In the genomic region with DNA sequence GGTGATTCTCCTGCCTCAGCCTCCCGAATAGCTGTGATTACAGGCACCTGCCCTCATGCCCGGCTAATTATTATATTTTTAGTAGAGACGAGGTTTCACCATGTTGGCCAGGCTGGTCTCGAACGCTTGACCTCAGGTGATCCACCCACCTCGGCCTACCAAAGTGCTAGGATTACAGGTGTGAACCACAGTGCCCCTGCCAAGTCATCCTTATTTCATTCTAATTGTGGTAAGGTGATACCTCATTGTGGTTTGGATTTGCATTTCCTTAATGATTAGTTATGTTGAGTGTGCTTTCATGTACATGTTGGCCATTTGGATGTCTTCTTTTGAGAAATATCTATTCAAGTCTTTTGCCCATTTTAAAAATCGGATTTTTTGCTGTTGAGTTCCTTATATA, we compare ENCODE assay signal across 14 cellular contexts.
DNase-seq lines count a peak whose midpoint lies in the region; ATAC-seq lines count a peak whose summit lies in the region.
"Had no signal": no experiment of that assay in that cellular context is flagged by ENCODE, and none has a peak within 500 bp of the region (broad histone marks: within the 10 kb centered on the region; RNA-seq: fewer than 3 reads in every experiment).

No MANE protein-coding gene starts in this region.

- no peaks in the 10 kb centered on the region for H3K27me3 ChIP-seq in Karpas-422 (ENCODE audit: low read length)
- H3K27me3 ChIP-seq: left lung had no signal

- H3K27me3 Mint-ChIP-seq in activated CD4-positive, alpha-beta memory T cell treated with anti-CD3 and anti-CD28 coated beads for 36 hours = no peaks in the 10 kb centered on the region
- H3K27me3 Mint-ChIP-seq in activated CD4-positive, alpha-beta memory T cell treated with anti-CD3 and anti-CD28 coated beads, Interleukin-2, amount 10 ng/mL, durations not matched to agents 7 days and 5 days = no peaks in the 10 kb centered on the region
- no peaks in the 10 kb centered on the region for H3K27me3 Mint-ChIP-seq in immature natural killer cell (ENCODE audit: low read depth in 3 of 3)

- peak overlapping the region; percentile 11 for H3K4me2 ChIP-seq in Karpas-422 (ENCODE audit: low read depth, low read length, poor library complexity, severe bottlenecking)

- H3K4me1 ChIP-seq in Karpas-422 (ENCODE audit: low read length) = peaks cover 33% of the 10 kb centered on the region
- H3K4me1 ChIP-seq: Caco-2 had no signal

- CTCF ChIA-PET in activated CD4-positive, alpha-beta memory T cell treated with anti-CD3 and anti-CD28 coated beads for 36 hours (lab: Charles Lee) = interaction anchor here (0.8 kb wide), 1 partner anchor 376 kb away, joined by 3 read pairs; no protein-coding TSS in a partner anchor
- CTCF ChIA-PET in activated CD4-positive, alpha-beta memory T cell treated with anti-CD3 and anti-CD28 coated beads, Interleukin-2, amount 10 ng/mL, durations not matched to agents 7 days and 5 days (lab: Charles Lee) = no interaction called here

- DNase-seq in activated CD4-positive, alpha-beta memory T cell treated with anti-CD3 and anti-CD28 coated beads for 36 hours = peak; percentile 9
- DNase-seq in activated CD4-positive, alpha-beta memory T cell treated with anti-CD3 and anti-CD28 coated beads, Interleukin-2, amount 10 ng/mL, durations not matched to agents 7 days and 5 days = no peak
- DNase-seq in Karpas-422 (peak; percentile 47), immature natural killer cell (peak in 2 of 3 donors; percentile 9 to 24), OCI-M2 (lab: John Stamatoyannopoulos, UW; ENCODE audit: unreplicated experiment) (no peak), C1 segment of cervical spinal cord (lab: John Stamatoyannopoulos, UW) (no peak)
- DNase-seq: anterior cingulate cortex, Caco-2, left lung, NCI-H1417, T-helper 9 cell had no signal

- H3K36me3 ChIP-seq in Karpas-422 (ENCODE audit: insufficient read depth, low read length) = peaks cover 19% of the 10 kb centered on the region

- H3K27ac Mint-ChIP-seq in activated CD4-positive, alpha-beta memory T cell treated with anti-CD3 and anti-CD28 coated beads for 36 hours = no peak overlapping the region
- no peak overlapping the region for H3K27ac Mint-ChIP-seq in activated CD4-positive, alpha-beta memory T cell treated with anti-CD3 and anti-CD28 coated beads, Interleukin-2, amount 10 ng/mL, durations not matched to agents 7 days and 5 days
- peak overlapping the region; percentile 34 to 72 (median 43) for H3K27ac Mint-ChIP-seq in immature natural killer cell

- no peak overlapping the region for H2AFZ ChIP-seq in Karpas-422 (ENCODE audit: low read length)

- no peaks in the 10 kb centered on the region for H3K9me2 ChIP-seq in Karpas-422 (replicated peaks; ENCODE audit: insufficient read depth, low read length)

- no peak overlapping the region for H3K27ac ChIP-seq in Karpas-422 (ENCODE audit: low read length)
- H3K27ac ChIP-seq: left lung had no signal

- POLR2A ChIA-PET in activated CD4-positive, alpha-beta memory T cell treated with anti-CD3 and anti-CD28 coated beads for 36 hours (lab: Charles Lee) = no interaction called here
- POLR2A ChIA-PET in activated CD4-positive, alpha-beta memory T cell treated with anti-CD3 and anti-CD28 coated beads, Interleukin-2, amount 10 ng/mL, durations not matched to agents 7 days and 5 days (lab: Charles Lee) = interaction anchor here (1.3 kb wide), 1 partner anchor 12 kb away, joined by 3 read pairs; no protein-coding TSS in a partner anchor

- no peak overlapping the region for H3K4me3 Mint-ChIP-seq in activated CD4-positive, alpha-beta memory T cell treated with anti-CD3 and anti-CD28 coated beads for 36 hours
- H3K4me3 Mint-ChIP-seq in activated CD4-positive, alpha-beta memory T cell treated with anti-CD3 and anti-CD28 coated beads, Interleukin-2, amount 10 ng/mL, durations not matched to agents 7 days and 5 days = no peak overlapping the region
- H3K4me3 Mint-ChIP-seq in immature natural killer cell = no peak overlapping the region

- H3K9me3 ChIP-seq in Karpas-422 (ENCODE audit: low read length) = no peaks in the 10 kb centered on the region
- H3K9me3 ChIP-seq: Caco-2, left lung had no signal

- H3K9ac ChIP-seq in Karpas-422 (ENCODE audit: low read length) = no peak overlapping the region

- no peaks in the 10 kb centered on the region for H3K9me3 Mint-ChIP-seq in activated CD4-positive, alpha-beta memory T cell treated with anti-CD3 and anti-CD28 coated beads for 36 hours
- no peaks in the 10 kb centered on the region for H3K9me3 Mint-ChIP-seq in activated CD4-positive, alpha-beta memory T cell treated with anti-CD3 and anti-CD28 coated beads, Interleukin-2, amount 10 ng/mL, durations not matched to agents 7 days and 5 days
- H3K9me3 Mint-ChIP-seq in immature natural killer cell = no peaks in the 10 kb centered on the region

- H3K4me3 ChIP-seq in Karpas-422 (ENCODE audit: low read length) = no peak overlapping the region
- H3K4me3 ChIP-seq: left lung had no signal

- intact Hi-C loops in activated CD4-positive, alpha-beta memory T cell treated with anti-CD3 and anti-CD28 coated beads for 36 hours (cut with micrococcal nuclease) = no loop called here

- H3K4me1 Mint-ChIP-seq in activated CD4-positive, alpha-beta memory T cell treated with anti-CD3 and anti-CD28 coated beads for 36 hours (ENCODE audit: low read depth) = peaks cover 30% of the 10 kb centered on the region
- H3K4me1 Mint-ChIP-seq in activated CD4-positive, alpha-beta memory T cell treated with anti-CD3 and anti-CD28 coated beads, Interleukin-2, amount 10 ng/mL, durations not matched to agents 7 days and 5 days = peaks cover 33% of the 10 kb centered on the region
- H3K4me1 Mint-ChIP-seq in immature natural killer cell = peaks cover 25 to 49% of the 10 kb centered on the region in 2 donors

- H3K36me3 Mint-ChIP-seq in activated CD4-positive, alpha-beta memory T cell treated with anti-CD3 and anti-CD28 coated beads for 36 hours = peaks cover 17% of the 10 kb centered on the region
- peaks cover 25% of the 10 kb centered on the region for H3K36me3 Mint-ChIP-seq in activated CD4-positive, alpha-beta memory T cell treated with anti-CD3 and anti-CD28 coated beads, Interleukin-2, amount 10 ng/mL, durations not matched to agents 7 days and 5 days (ENCODE audit: low read depth)
- H3K36me3 Mint-ChIP-seq in immature natural killer cell = peaks cover 0 to 24% (median 6%) of the 10 kb centered on the region in 3 donors

- H4K20me1 ChIP-seq in Karpas-422 (ENCODE audit: insufficient read depth, low read depth, low read length) = no peaks in the 10 kb centered on the region

- peaks cover 44% of the 10 kb centered on the region for H3K79me2 ChIP-seq in Karpas-422 (ENCODE audit: low read length)

- ATAC-seq in GM18498 (IDR thresholded peaks at IDR 0.05; ENCODE audit: unreplicated experiment) (peak; percentile 49), HG02642 (IDR thresholded peaks at IDR 0.05; ENCODE audit: poor library complexity, unreplicated experiment) (no peak)
- ATAC-seq: left lung, sciatic nerve had no signal

Comparison
In these comparisons a context has a peak if more than half of its experiments do, and no peak if none do; other contexts are left out.
1. DNase-seq: peak in activated CD4-positive, alpha-beta memory T cell treated with anti-CD3 and anti-CD28 coated beads for 36 hours (single experiment), Karpas-422 (single experiment) and immature natural killer cell (2 of 3); none in activated CD4-positive, alpha-beta memory T cell treated with anti-CD3 and anti-CD28 coated beads, Interleukin-2, amount 10 ng/mL, durations not matched to agents 7 days and 5 days (single experiment), OCI-M2 (single experiment) and C1 segment of cervical spinal cord (0 of 14).
2. H3K27ac Mint-ChIP-seq: peak in immature natural killer cell (6 of 6); none in activated CD4-positive, alpha-beta memory T cell treated with anti-CD3 and anti-CD28 coated beads for 36 hours (single experiment) and activated CD4-positive, alpha-beta memory T cell treated with anti-CD3 and anti-CD28 coated beads, Interleukin-2, amount 10 ng/mL, durations not matched to agents 7 days and 5 days (single experiment).